Comparison of ENCODE assay signal across 8 cellular contexts in the genomic region with DNA sequence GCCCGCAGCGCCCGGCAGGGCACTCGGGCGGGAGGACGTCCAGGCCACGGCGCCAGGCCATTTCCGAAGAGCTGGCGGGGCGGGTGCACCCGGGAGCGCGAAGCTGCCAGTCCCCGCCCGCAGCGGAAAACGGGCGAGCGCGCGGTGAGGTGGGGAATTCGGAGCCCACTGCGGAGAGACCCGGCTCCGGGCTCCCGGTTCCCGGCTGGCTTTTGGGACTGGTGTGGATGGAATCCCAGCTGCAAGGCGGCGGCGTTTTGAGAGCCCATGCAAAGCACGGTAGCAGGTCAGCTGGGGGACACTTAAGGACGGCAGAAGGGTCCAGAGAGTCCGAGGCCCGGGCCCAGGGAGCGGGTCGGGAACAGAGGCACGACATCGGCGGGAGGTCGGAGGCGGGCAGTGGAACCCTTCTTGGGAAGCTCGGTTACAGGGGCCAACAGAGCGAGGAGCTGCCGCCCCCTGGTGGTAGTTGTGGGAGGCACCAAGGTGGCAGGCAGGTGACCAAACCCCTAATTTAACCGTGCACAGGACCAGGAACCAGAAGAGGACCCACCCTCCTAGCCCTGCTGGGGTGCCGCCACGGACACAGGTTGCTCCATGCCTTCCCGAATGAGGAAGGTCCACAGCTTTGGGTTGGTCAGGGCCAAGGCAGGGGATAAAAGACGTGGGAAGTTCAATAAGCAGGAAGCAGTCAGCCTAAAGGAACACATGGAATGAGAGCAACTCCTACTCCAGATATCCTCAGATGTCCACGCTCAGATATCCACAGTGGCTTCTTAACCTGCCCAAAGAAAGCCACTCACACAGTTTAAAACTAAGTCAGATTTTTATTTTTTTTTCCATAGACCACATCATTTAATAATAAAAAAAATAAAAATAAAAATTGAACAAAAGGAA. TPM values are rescaled to one million over a fixed set of nuclear protein-coding genes. Genes with fewer than 3 reads are reported as not detected.
DNase-seq lines count a peak whose midpoint lies in the region; ATAC-seq, FAIRE-seq and TF ChIP-seq lines count a peak whose summit lies in the region.

No MANE protein-coding gene starts in this region.

- peak; percentile 65 for ATAC-seq in HG02678 (IDR thresholded peaks at IDR 0.05; ENCODE audit: unreplicated experiment)
- ATAC-seq in gastrocnemius medialis, result peak; percentile 86 to 89

- no peaks in the 10 kb centered on the region for H4K20me1 ChIP-seq in hepatocyte (ENCODE audit: insufficient read depth, poor library complexity, severe bottlenecking)

- peaks cover 21% of the 10 kb centered on the region for H3K4me1 ChIP-seq in hepatocyte (ENCODE audit: insufficient read depth)
- H3K4me1 ChIP-seq in gastrocnemius medialis, result peaks cover 3 to 15% of the 10 kb centered on the region in 2 donors

- H3K36me3 ChIP-seq in hepatocyte (replicated peaks; ENCODE audit: insufficient read depth, low read depth) (no peaks in the 10 kb centered on the region), gastrocnemius medialis (peaks cover 2 to 44% of the 10 kb centered on the region in 2 donors)

- DNase-seq in GM10248 (ENCODE audit: extremely low spot score) (peak; percentile 90), RCC 7860 (ENCODE audit: low spot score) (peak; percentile 51), amniotic epithelial cell (ENCODE audit: low read depth) (peak; percentile 68), hepatocyte (ENCODE audit: low spot score) (peak; percentile 94), gastrocnemius medialis (peak; percentile 64 to 75), hypothalamus (lab: John Stamatoyannopoulos, UW) (no peak)
- no peak for DNase-seq in NK-92 treated with Interleukin-12 subunit alpha and Interleukin-12 subunit beta, amount 100 ng/mL, for 24 hours (lab: John Stamatoyannopoulos, UW)

- H3K27me3 ChIP-seq in hepatocyte (no peaks in the 10 kb centered on the region), gastrocnemius medialis (no peaks in the 10 kb centered on the region)

- in situ Hi-C loops in gastrocnemius medialis (cut with MboI; ENCODE audit: low sequenced_read_pairs in 4 of 4), result no loop called here

- H3K4me3 ChIP-seq in hepatocyte (peak overlapping the region; percentile 69), gastrocnemius medialis (peak overlapping the region; percentile 58 to 98 (median 71))

- 3% methylated on average over 44 of the region's 51 CpGs for WGBS in hepatocyte (ENCODE audit: low lambda C conversion rate, missing lambda C conversion rate)

- POLR2A ChIA-PET in GM10248 (lab: Yijun Ruan, JAX), result interaction anchor here (1.0 to 1.3 kb wide), 2 partner anchors 11 to 71 kb away, joined by 5 read pairs; no protein-coding TSS in a partner anchor

- intact Hi-C loops in gastrocnemius medialis (cut with DNase I; ENCODE audit: low total_unique reads), result loop anchor here (1.0 to 5.0 kb wide), 2 partner anchors 72 to 126 kb away; no protein-coding TSS in a partner anchor

- no peaks in the 10 kb centered on the region for H3K9me3 ChIP-seq in hepatocyte (ENCODE audit: low read depth)
- H3K9me3 ChIP-seq in gastrocnemius medialis, result no peaks in the 10 kb centered on the region

- peak overlapping the region; percentile 99 for H3K4me2 ChIP-seq in hepatocyte

- no peak for TF ChIP-seq POLR2A in gastrocnemius medialis (IDR thresholded peaks at IDR 0.05)

- no peaks in the 10 kb centered on the region for H3K9me2 ChIP-seq in hepatocyte (replicated peaks; ENCODE audit: insufficient read depth)

- no peak for FAIRE-seq in RCC 7860 (lab: Jason Lieb, UNC)

- no peak overlapping the region for H2AFZ ChIP-seq in hepatocyte

- peaks cover 3% of the 10 kb centered on the region for H3K79me2 ChIP-seq in hepatocyte

- TF ChIP-seq CTCF in GM10248 (IDR thresholded peaks at IDR 0.05; ENCODE audit: control extremely low read depth, extremely low read depth, low read depth, missing control alignments), result peak; percentile 96
- peak; percentile 86 for TF ChIP-seq CTCF in hepatocyte (IDR thresholded peaks at IDR 0.05; ENCODE audit: poor library complexity)
- TF ChIP-seq CTCF in gastrocnemius medialis (IDR thresholded peaks at IDR 0.05 in 4 of 5, conservative IDR thresholded peaks at IDR 0.05 in 1 of 5), result peak; percentile 90 to 99 (median 96)

- CTCF ChIA-PET in GM10248 (lab: Yijun Ruan, JAX), result interaction anchor here (0.7 to 24.2 kb wide), 46 partner anchors 9 to 501 kb away, joined by 3 to 834 read pairs (median 5); partner anchors contain the start of genes ACIN1, AJUBA, C14orf119 and PABPN1

- peak overlapping the region; percentile 84 for H3K27ac ChIP-seq in hepatocyte
- peak overlapping the region in 3 of 4 donors; percentile 2 to 65 (median 35) for H3K27ac ChIP-seq in gastrocnemius medialis

RNA-seq across cellular contexts. Expression of gene CDH24, which starts 0.7 kb away (rescaled TPM):
- 6.7 and 6.9 TPM in 2 replicates for total RNA-seq in hepatocyte
- polyA plus RNA-seq in hepatocyte, result 18.0 and 19.8 TPM in 2 replicates
- total RNA-seq in gastrocnemius medialis, result 1 to 10 TPM in 1 of 4 donors, under 1 TPM in 3; 0.36 to 1.7 (median 0.58) TPM

RNA-seq across cellular contexts. Expression of gene PSMB11, which starts 16.0 kb away (rescaled TPM):
- total RNA-seq in hepatocyte, result not detected in 2 replicates
- polyA plus RNA-seq in hepatocyte, result not detected in 2 replicates
- not detected for total RNA-seq in gastrocnemius medialis

RNA-seq across cellular contexts. Expression of gene PSMB5, which starts 23.3 kb away (rescaled TPM):
- total RNA-seq in hepatocyte (171 and 190 TPM in 2 replicates), gastrocnemius medialis (100 to 1,000 TPM; 304 to 543 (median 486) TPM)
- 299 and 319 TPM in 2 replicates for polyA plus RNA-seq in hepatocyte

RNA-seq across cellular contexts. Expression of gene ACIN1, which starts 36.9 kb away (rescaled TPM):
- total RNA-seq in hepatocyte (97.5 and 108 TPM in 2 replicates), gastrocnemius medialis (10 to 100 TPM; 61.9 to 74.8 (median 70.6) TPM)
- 44.3 and 49.2 TPM in 2 replicates for polyA plus RNA-seq in hepatocyte

RNA-seq across cellular contexts. Expression of gene C14orf119, which starts 37.3 kb away (rescaled TPM):
- 47.7 and 64.9 TPM in 2 replicates for total RNA-seq in hepatocyte
- polyA plus RNA-seq in hepatocyte, result 118 and 146 TPM in 2 replicates
- 10 to 100 TPM in 3 of 4 donors, 1 to 10 TPM in 1; 9.5 to 28.8 (median 13.8) TPM for total RNA-seq in gastrocnemius medialis

Comparison
In these comparisons a context has a peak if more than half of its experiments do, and no peak if none do; other contexts are left out.
1. DNase-seq: peak in GM10248 (single experiment), RCC 7860 (single experiment), amniotic epithelial cell (single experiment), hepatocyte (single experiment) and gastrocnemius medialis (2 of 2); none in hypothalamus (0 of 51) and NK-92 treated with Interleukin-12 subunit alpha and Interleukin-12 subunit beta, amount 100 ng/mL, for 24 hours (single experiment).
2. Peak in every context shown above with its lines, with median percentiles within 50 percentile points of each other: CTCF ChIP-seq.